18 cellular contexts compared by ENCODE assay signal in the genomic region with DNA sequence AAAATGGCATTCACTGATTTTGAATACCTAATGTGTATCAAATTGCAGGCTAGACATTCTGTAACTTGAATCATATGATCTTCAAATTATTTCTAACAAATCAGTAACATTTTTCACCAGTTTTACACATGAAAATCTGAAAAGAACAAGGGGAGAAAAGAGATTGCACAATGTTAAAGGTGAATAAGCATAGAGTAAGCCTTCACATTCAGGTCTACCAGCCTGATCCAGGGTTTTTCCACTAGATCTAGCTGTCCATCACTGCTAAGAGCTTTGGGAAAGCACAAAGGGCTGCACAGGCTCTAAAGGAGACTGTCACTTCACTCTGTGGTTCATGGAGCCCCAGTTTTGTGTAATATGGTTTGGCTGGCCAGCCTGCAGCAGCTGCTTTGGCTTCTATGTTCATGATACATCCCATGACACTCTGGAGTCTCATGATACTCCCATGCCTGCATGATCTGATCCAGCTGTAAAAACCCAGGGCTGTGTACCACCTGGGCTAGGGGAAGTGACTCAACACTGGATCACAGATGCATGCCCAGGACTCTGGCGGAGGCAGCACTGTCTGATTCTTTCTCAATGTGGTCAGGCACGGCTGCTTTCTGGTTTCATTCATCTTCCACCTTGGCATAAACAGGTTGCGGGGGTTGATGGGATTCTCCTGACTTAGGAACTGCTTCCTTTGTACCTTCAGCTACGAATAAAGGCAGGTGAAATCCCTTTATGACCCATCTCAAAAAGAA.
DNase-seq lines count a peak whose midpoint lies in the region; ATAC-seq, FAIRE-seq and TF ChIP-seq lines count a peak whose summit lies in the region.
"Had no signal": no experiment of that assay in that cellular context is flagged by ENCODE, and none has a peak within 500 bp of the region (broad histone marks: within the 10 kb centered on the region; RNA-seq: fewer than 3 reads in every experiment).

No MANE protein-coding gene starts in this region.

- H3K27ac ChIP-seq in OCI-LY7 (ENCODE audit: low read depth, low read length, poor library complexity, severe bottlenecking): peak overlapping the region; percentile 18
- peak overlapping the region; percentile 87 for H3K27ac ChIP-seq in epithelial cell of prostate
- H3K27ac ChIP-seq: HL-60 had no signal

- no peak for FAIRE-seq in HTR-8/SVneo (lab: Jason Lieb, UNC)
- FAIRE-seq: D721Med, TTC549 had no signal

- no TSS peak for BruUV-seq in OCI-LY7 (replicated peaks; lab: Mats Ljungman, UMichigan)

- peak overlapping the region; percentile 78 for H2AFZ ChIP-seq in OCI-LY7 (ENCODE audit: low read length)

- no peak overlapping the region for H3K4me3 ChIP-seq in OCI-LY7 (ENCODE audit: low read depth, low read length, poor library complexity, severe bottlenecking)

- H3K9me3 ChIP-seq in OCI-LY7 (ENCODE audit: low read length): no peaks in the 10 kb centered on the region; the same call in 1 of the 2 replicates

- H3K79me2 ChIP-seq in OCI-LY7 (ENCODE audit: insufficient read depth, low read depth, low read length): no peaks in the 10 kb centered on the region

- H3K36me3 ChIP-seq in OCI-LY7 (ENCODE audit: insufficient read depth, low read length): no peaks in the 10 kb centered on the region

- H4K20me1 ChIP-seq in OCI-LY7 (ENCODE audit: insufficient read depth, low read length): no peaks in the 10 kb centered on the region

- intact Hi-C loops in OCI-LY7 (cut with micrococcal nuclease; ENCODE audit: unreplicated experiment): no loop called here

- ATAC-seq in HG02884 (IDR thresholded peaks at IDR 0.05; ENCODE audit: unreplicated experiment): no peak

- peak overlapping the region; percentile 53 for H3K4me2 ChIP-seq in OCI-LY7 (ENCODE audit: low read length)

- DNase-seq in EL (peak; percentile 32), OCI-LY7 (ENCODE audit: low spot score) (peak; percentile 63), epithelial cell of prostate (ENCODE audit: low read depth, low spot score) (peak; percentile 97), non-pigmented ciliary epithelial cell (ENCODE audit: low read depth) (peak; percentile 62), HTR-8/SVneo (ENCODE audit: insufficient read length, low spot score) (no peak), midbrain (lab: John Stamatoyannopoulos, UW) (no peak)
- DNase-seq in effector CD4-positive, alpha-beta T cell: no peak
- DNase-seq: activated CD8-positive, alpha-beta memory T cell treated with anti-CD3 and anti-CD28 coated beads, Interleukin-2, amount 50 U/mL, for 4 hours; amygdala; left cardiac atrium; NCI-H1417 treated with DMSO at 0.1 percent for 48 hours; nucleus accumbens; stimulated activated CD4-positive, alpha-beta T cell treated with anti-CD3 and anti-CD28 coated beads, Interleukin-2, amount 100 ng/mL, for 24 hours; stimulated activated naive CD4-positive, alpha-beta T cell treated with Interleukin-2 at 50 U/mL for 16 hours had no signal

- peaks cover 31% of the 10 kb centered on the region for H3K4me1 ChIP-seq in OCI-LY7 (ENCODE audit: insufficient read depth, low read length, poor library complexity, severe bottlenecking)

- CTCF ChIA-PET in OCI-LY7 (lab: Charles Lee; ENCODE audit: unreplicated experiment): no interaction called here

- POLR2A ChIA-PET in OCI-LY7 (lab: Charles Lee): interaction anchor here (0.6 to 3.8 kb wide), 6 partner anchors 10 to 67 kb away, joined by 3 to 15 read pairs (median 4); no protein-coding TSS in a partner anchor

- TF ChIP-seq CTCF in OCI-LY7 (conservative IDR thresholded peaks at IDR 0.05; ENCODE audit: low read length): no peak

- no peaks in the 10 kb centered on the region for H3K9me2 ChIP-seq in OCI-LY7 (ENCODE audit: insufficient read depth, low read length)

Comparison
In these comparisons a context has a peak if more than half of its experiments do, and no peak if none do; other contexts are left out.
1. DNase-seq: peak in EL (single experiment), OCI-LY7 (single experiment), epithelial cell of prostate (single experiment) and non-pigmented ciliary epithelial cell (single experiment); none in effector CD4-positive, alpha-beta T cell (single experiment), HTR-8/SVneo (single experiment) and midbrain (single experiment).